Comparison of ENCODE assay signal across 13 cellular contexts in the genomic region with DNA sequence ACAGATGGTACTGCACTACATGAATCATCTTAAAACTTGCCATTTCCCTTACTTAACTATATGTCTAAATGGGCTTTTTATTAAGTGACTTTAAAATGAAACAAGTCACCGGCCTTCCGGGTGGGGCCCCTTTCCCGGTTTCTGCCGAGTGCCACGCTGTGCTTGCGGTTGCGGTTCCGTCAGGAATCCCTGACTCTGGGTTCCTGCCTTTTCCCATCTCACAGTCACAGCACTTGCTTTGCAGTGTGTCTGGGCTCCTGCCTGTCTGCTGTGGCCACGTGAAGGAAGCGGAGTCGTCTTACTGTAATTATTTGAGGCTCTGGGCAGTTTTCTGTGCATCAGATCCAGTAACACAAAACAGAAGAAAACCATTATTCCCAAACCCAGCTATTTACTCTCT. TPM values are rescaled to one million over a fixed set of nuclear protein-coding genes. Genes with fewer than 3 reads are reported as not detected.
DNase-seq lines count a peak whose midpoint lies in the region; ATAC-seq and TF ChIP-seq lines count a peak whose summit lies in the region.
"Had no signal": no experiment of that assay in that cellular context is flagged by ENCODE, and none has a peak within 500 bp of the region (broad histone marks: within the 10 kb centered on the region; RNA-seq: fewer than 3 reads in every experiment).

No MANE protein-coding gene starts in this region.

- no peaks in the 10 kb centered on the region for H3K27me3 ChIP-seq in hepatocyte
- no peaks in the 10 kb centered on the region for H3K27me3 ChIP-seq in heart left ventricle

- no peaks in the 10 kb centered on the region for H4K20me1 ChIP-seq in hepatocyte (ENCODE audit: insufficient read depth, poor library complexity, severe bottlenecking)

- no peaks in the 10 kb centered on the region for H3K9me2 ChIP-seq in hepatocyte (replicated peaks; ENCODE audit: insufficient read depth)

- no peaks in the 10 kb centered on the region for H3K79me2 ChIP-seq in hepatocyte

- H3K4me1 ChIP-seq in hepatocyte (ENCODE audit: insufficient read depth) (peaks cover 27% of the 10 kb centered on the region), heart left ventricle (no peaks in the 10 kb centered on the region)

- H3K9me3 ChIP-seq in hepatocyte (ENCODE audit: low read depth) (no peaks in the 10 kb centered on the region), heart left ventricle (no peaks in the 10 kb centered on the region)

- H3K4me3 ChIP-seq in hepatocyte (no peak overlapping the region), heart left ventricle (no peak overlapping the region)

- no peaks in the 10 kb centered on the region for H3K36me3 Mint-ChIP-seq in activated CD8-positive, alpha-beta memory T cell treated with anti-CD3 and anti-CD28 coated beads, Interleukin-2, amount 10 ng/mL, durations not matched to agents 7 days and 5 days
- H3K36me3 Mint-ChIP-seq: natural killer cell had no signal

- 43% methylated on average over 11 of the region's 11 CpGs for WGBS in hepatocyte (ENCODE audit: low lambda C conversion rate, missing lambda C conversion rate)
- 74 to 90% (median 81%) methylated on average over 11 of the region's 11 CpGs for WGBS in heart left ventricle, 4 donors

- H3K36me3 ChIP-seq in hepatocyte (replicated peaks; ENCODE audit: insufficient read depth, low read depth) (no peaks in the 10 kb centered on the region), heart left ventricle (no peaks in the 10 kb centered on the region)

- peak overlapping the region; percentile 89 for H3K27ac ChIP-seq in hepatocyte
- no peak overlapping the region for H3K27ac ChIP-seq in heart left ventricle
- H3K27ac ChIP-seq: dorsolateral prefrontal cortex had no signal

- no peak overlapping the region for H3K4me3 Mint-ChIP-seq in activated CD8-positive, alpha-beta memory T cell treated with anti-CD3 and anti-CD28 coated beads, Interleukin-2, amount 10 ng/mL, durations not matched to agents 7 days and 5 days
- H3K4me3 Mint-ChIP-seq: activated B cell treated with CpG ODN at 0.5 μM for 24 hours, natural killer cell had no signal

- no peak for TF ChIP-seq CTCF in hepatocyte (IDR thresholded peaks at IDR 0.05; ENCODE audit: poor library complexity)
- no peak for TF ChIP-seq CTCF in heart left ventricle (IDR thresholded peaks at IDR 0.05)

- no peaks in the 10 kb centered on the region for H3K9me3 Mint-ChIP-seq in activated CD8-positive, alpha-beta memory T cell treated with anti-CD3 and anti-CD28 coated beads, Interleukin-2, amount 10 ng/mL, durations not matched to agents 7 days and 5 days (ENCODE audit: low read depth)
- H3K9me3 Mint-ChIP-seq: activated B cell treated with CpG ODN at 0.5 μM for 24 hours, natural killer cell had no signal

- DNase-seq in HEK293T (ENCODE audit: extremely low spot score) (no peak), T1000 (lab: John Stamatoyannopoulos, UW) (peak; percentile 21), hepatocyte (ENCODE audit: low spot score) (peak; percentile 58), stromal cell of bone marrow (ENCODE audit: low read depth) (peak; percentile 92), DMS 273 (lab: John Stamatoyannopoulos, UW; ENCODE audit: unreplicated experiment) (no peak), heart left ventricle (no peak)
- no peak for DNase-seq in activated CD8-positive, alpha-beta memory T cell treated with anti-CD3 and anti-CD28 coated beads, Interleukin-2, amount 10 ng/mL, durations not matched to agents 7 days and 5 days
- no peak for DNase-seq in activated CD4-positive, CD25-positive, alpha-beta regulatory T cell treated with anti-CD3 and anti-CD28 coated beads, Interleukin-2, amount 50 U/mL, for 72 hours
- DNase-seq: activated B cell treated with CpG ODN at 0.5 μM for 24 hours, dorsolateral prefrontal cortex, KBM-7, natural killer cell, NCI-H1694 treated with DMSO at 0.1 percent for 48 hours had no signal

- ATAC-seq in activated CD8-positive, alpha-beta memory T cell treated with anti-CD3 and anti-CD28 coated beads, Interleukin-2, amount 10 ng/mL, durations not matched to agents 7 days and 5 days: no peak
- ATAC-seq in heart left ventricle: no peak
- ATAC-seq: natural killer cell had no signal

- H3K27me3 Mint-ChIP-seq in activated CD8-positive, alpha-beta memory T cell treated with anti-CD3 and anti-CD28 coated beads, Interleukin-2, amount 10 ng/mL, durations not matched to agents 7 days and 5 days: peaks cover 3% of the 10 kb centered on the region

- CTCF ChIA-PET in HEK293T (lab: Yijun Ruan, JAX): no interaction called here
- CTCF ChIA-PET in activated CD8-positive, alpha-beta memory T cell treated with anti-CD3 and anti-CD28 coated beads, Interleukin-2, amount 10 ng/mL, durations not matched to agents 7 days and 5 days (lab: Charles Lee): no interaction called here

- peak overlapping the region; percentile 60 for H3K4me2 ChIP-seq in hepatocyte

- intact Hi-C loops in heart left ventricle (cut with DNase I): no loop called here

- TF ChIP-seq POLR2A in heart left ventricle (IDR thresholded peaks at IDR 0.05): no peak

- H3K4me1 Mint-ChIP-seq in activated CD8-positive, alpha-beta memory T cell treated with anti-CD3 and anti-CD28 coated beads, Interleukin-2, amount 10 ng/mL, durations not matched to agents 7 days and 5 days: no peaks in the 10 kb centered on the region
- H3K4me1 Mint-ChIP-seq: activated B cell treated with CpG ODN at 0.5 μM for 24 hours had no signal

- H3K27ac Mint-ChIP-seq in activated CD8-positive, alpha-beta memory T cell treated with anti-CD3 and anti-CD28 coated beads, Interleukin-2, amount 10 ng/mL, durations not matched to agents 7 days and 5 days: no peak overlapping the region
- H3K27ac Mint-ChIP-seq: activated B cell treated with CpG ODN at 0.5 μM for 24 hours, natural killer cell had no signal

- peak overlapping the region; percentile 22 for H2AFZ ChIP-seq in hepatocyte

- POLR2A ChIA-PET in HEK293T (lab: Yijun Ruan, JAX): no interaction called here

TF ChIP-seq in HEK293T, 16 proteins besides CTCF, POLR2A, EP300 and RAD21:
- TF ChIP-seq ZNF384 (IDR thresholded peaks at IDR 0.05) (no peak), L3MBTL2 (conservative IDR thresholded peaks at IDR 0.05) (0 out of 2 replicates have a peak, but pooled peaks have one; percentile 24)

RNA-seq across cellular contexts. Expression of a gene that starts 44.0 kb away (rescaled TPM):
- 37.4 and 64.4 TPM in 2 replicates for total RNA-seq in hepatocyte
- polyA plus RNA-seq in hepatocyte: 17.0 and 18.9 TPM in 2 replicates
- total RNA-seq in activated CD8-positive, alpha-beta memory T cell treated with anti-CD3 and anti-CD28 coated beads, Interleukin-2, amount 10 ng/mL, durations not matched to agents 7 days and 5 days: 1 to 10 TPM; 2.1 to 2.5 TPM
- total RNA-seq in heart left ventricle: 10 to 100 TPM in 3 of 9 donors, 1 to 10 TPM in 6; 4.0 to 23.2 (median 9.2) TPM
- 1 to 10 TPM; 1.9 to 4.4 TPM for polyA plus RNA-seq in heart left ventricle

Comparison
In these comparisons a context has a peak if more than half of its experiments do, and no peak if none do; other contexts are left out.
1. DNase-seq: peak in T1000 (single experiment), hepatocyte (single experiment) and stromal cell of bone marrow (single experiment); none in HEK293T (single experiment), DMS 273 (single experiment), activated CD8-positive, alpha-beta memory T cell treated with anti-CD3 and anti-CD28 coated beads, Interleukin-2, amount 10 ng/mL, durations not matched to agents 7 days and 5 days (single experiment), heart left ventricle (0 of 5) and activated CD4-positive, CD25-positive, alpha-beta regulatory T cell treated with anti-CD3 and anti-CD28 coated beads, Interleukin-2, amount 50 U/mL, for 72 hours (single experiment).